Comparison of ENCODE assay signal across 8 cellular contexts in the genomic region with DNA sequence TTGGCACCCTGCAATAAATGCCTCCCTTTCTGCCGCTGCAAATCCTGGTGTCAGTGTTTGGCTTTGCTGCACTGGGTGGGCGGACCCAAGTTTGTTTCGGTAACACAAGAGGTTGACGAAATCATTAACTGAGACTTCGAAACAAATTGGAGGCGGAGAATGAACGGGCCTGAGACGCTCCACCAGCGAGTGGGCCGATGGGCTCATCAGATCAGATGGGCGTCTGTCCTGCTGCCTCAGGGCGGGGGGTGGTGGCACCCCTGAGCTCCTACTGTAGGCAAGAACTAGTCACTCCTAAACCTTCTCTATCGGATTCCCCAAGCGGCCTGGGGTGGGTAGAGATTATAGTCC. TPM values are rescaled to one million over a fixed set of nuclear protein-coding genes. Genes with fewer than 3 reads are reported as not detected.
DNase-seq lines count a peak whose midpoint lies in the region; ATAC-seq and TF ChIP-seq lines count a peak whose summit lies in the region.

No MANE protein-coding gene starts in this region.

- H3K9me3 ChIP-seq in Loucy (ENCODE audit: insufficient read depth, low read depth, low read length) (no peaks in the 10 kb centered on the region), right lobe of liver (no peaks in the 10 kb centered on the region), testis (no peaks in the 10 kb centered on the region)

- WGBS in right lobe of liver (ENCODE audit: insufficient coverage, low coverage, low lambda C conversion rate, missing lambda C conversion rate), result 5% methylated on average over 10 of the region's 14 CpGs
- WGBS in testis, 2 donors, result 25 to 32% methylated on average over 11 to 14 of the region's 14 CpGs

- peak overlapping the region; percentile 75 for H3K9ac ChIP-seq in Loucy (ENCODE audit: low read depth, low read length, poor library complexity, severe bottlenecking)

- H3K4me2 ChIP-seq in Loucy (ENCODE audit: low read depth, low read length, poor library complexity, severe bottlenecking), result peak overlapping the region; percentile 92

- TF ChIP-seq CTCF in Loucy (conservative IDR thresholded peaks at IDR 0.05; ENCODE audit: low read length) (no peak), right lobe of liver (IDR thresholded peaks at IDR 0.05) (no peak), testis (IDR thresholded peaks at IDR 0.05) (no peak)

- H3K27ac ChIP-seq in cingulate gyrus (ENCODE audit: low read depth, low read length) (peak overlapping the region; percentile 75), right lobe of liver (peak overlapping the region; percentile 89 to 99 (median 98)), testis (peak overlapping the region; percentile 91 to 93)

- ATAC-seq in right lobe of liver, result peak; percentile 52 to 60 (median 55)
- no peak for ATAC-seq in GM21528 (IDR thresholded peaks at IDR 0.05; ENCODE audit: low FRiP score, unreplicated experiment)

- H3K4me3 ChIP-seq in Loucy (ENCODE audit: low read length, poor library complexity, severe bottlenecking) (peak overlapping the region; percentile 87), right lobe of liver (peak overlapping the region; percentile 59 to 90 (median 70)), testis (peak overlapping the region; percentile 78 to 87)

- H3K27me3 ChIP-seq in Loucy (ENCODE audit: insufficient read depth, low read length, poor library complexity, severe bottlenecking) (no peaks in the 10 kb centered on the region), right lobe of liver (no peaks in the 10 kb centered on the region), testis (no peaks in the 10 kb centered on the region)

- no peaks in the 10 kb centered on the region for H3F3A ChIP-seq in Loucy (ENCODE audit: low read depth)

- intact Hi-C loops in right lobe of liver (cut with DNase I) (no loop called here), testis (cut with DNase I; ENCODE audit: low total_unique reads) (no loop called here)

- H3K4me1 ChIP-seq in Loucy (ENCODE audit: insufficient read depth, low read length, poor library complexity, severe bottlenecking) (peaks cover 41% of the 10 kb centered on the region), right lobe of liver (peaks cover 0 to 46% (median 13%) of the 10 kb centered on the region in 4 donors), testis (peaks cover 38% of the 10 kb centered on the region)

- no peak overlapping the region for H2AFZ ChIP-seq in Loucy (ENCODE audit: low read length)

- DNase-seq in G401 (ENCODE audit: low spot score) (peak; percentile 29), right lobe of liver (peak; percentile 71 to 89 (median 87)), testis (peak; percentile 68), NCI-H2171 (lab: John Stamatoyannopoulos, UW) (no peak), NCI-H524 (lab: John Stamatoyannopoulos, UW) (no peak)

- peaks cover 7% of the 10 kb centered on the region for H4K20me1 ChIP-seq in Loucy (ENCODE audit: insufficient read depth, low read length, poor library complexity, severe bottlenecking)

- in situ Hi-C loops in G401 (cut with HindIII; ENCODE audit: low sequenced_read_pairs), result no loop called here

- no peaks in the 10 kb centered on the region for H3K9me2 ChIP-seq in Loucy (replicated peaks; ENCODE audit: low read depth, low read length)

- peak; percentile 52 for TF ChIP-seq POLR2A in right lobe of liver (IDR thresholded peaks at IDR 0.05)
- no peak for TF ChIP-seq POLR2A in testis (IDR thresholded peaks at IDR 0.05)

- no peaks in the 10 kb centered on the region for H3K36me3 ChIP-seq in Loucy (ENCODE audit: insufficient read depth, low read length)
- no peaks in the 10 kb centered on the region for H3K36me3 ChIP-seq in right lobe of liver
- no peaks in the 10 kb centered on the region for H3K36me3 ChIP-seq in testis (ENCODE audit: low read depth, missing control alignments)

- peaks cover 26% of the 10 kb centered on the region for H3K79me2 ChIP-seq in Loucy (ENCODE audit: insufficient read depth, low read length)

RNA-seq across cellular contexts. Expression of gene CAPN5, which starts 0.9 kb away (rescaled TPM):
- total RNA-seq in G401 (2014; rRNA removed; shearing (Covaris generic)), result 5.6 and 11.1 TPM in 2 replicates
- total RNA-seq in right lobe of liver (10 to 100 TPM; 23.1 to 66.7 (median 43.3) TPM), testis (100 to 1,000 TPM; 102 to 116 TPM)
- 62.3 TPM for polyA plus RNA-seq in testis (ENCODE audit: insufficient read depth, low read depth, low replicate concordance)

RNA-seq across cellular contexts. Expression of gene B3GNT6, which starts 31.7 kb away (rescaled TPM):
- not detected in 2 replicates for total RNA-seq in G401 (2014; rRNA removed; shearing (Covaris generic))
- not detected for total RNA-seq in right lobe of liver
- under 1 TPM; 0.47 to 0.74 TPM for total RNA-seq in testis
- polyA plus RNA-seq in testis (ENCODE audit: insufficient read depth, low read depth, low replicate concordance), result not detected

RNA-seq across cellular contexts. Expression of gene OMP, which starts 36.8 kb away (rescaled TPM):
- total RNA-seq in G401 (2014; rRNA removed; shearing (Covaris generic)), result not detected in 2 replicates
- total RNA-seq in right lobe of liver, result 1 to 10 TPM in 5 of 6 experiments, not detected in 1; 1.0 to 4.2 (median 2.0) TPM
- 1 to 10 TPM; 1.7 to 6.7 TPM for total RNA-seq in testis
- not detected for polyA plus RNA-seq in testis (ENCODE audit: insufficient read depth, low read depth, low replicate concordance)

Comparison
In these comparisons a context has a peak if more than half of its experiments do, and no peak if none do; other contexts are left out.
1. DNase-seq: peak in G401 (single experiment), right lobe of liver (3 of 3) and testis (single experiment); none in NCI-H2171 (single experiment) and NCI-H524 (0 of 2).
2. Peak in every context shown above with its lines, with median percentiles within 50 percentile points of each other: H3K4me3 ChIP-seq and H3K27ac ChIP-seq.